Comparison of ENCODE assay signal across 24 cellular contexts in genomic region chr12:109212460-109213115, GRCh38.
"Had no signal": no experiment of that assay in that cellular context is flagged by ENCODE, and none has a peak within 500 bp of the region (broad histone marks: within the 10 kb centered on the region; RNA-seq: fewer than 3 reads in every experiment).

No MANE protein-coding gene starts in this region.

- H3K9me3 ChIP-seq: colonic mucosa, esophagus squamous epithelium, gastroesophageal sphincter, heart left ventricle, lower lobe of right lung, mucosa of descending colon had no signal

- H3K4me1 ChIP-seq: colonic mucosa, esophagus squamous epithelium, gastroesophageal sphincter, heart left ventricle, lower lobe of right lung had no signal

- DNase-seq: colonic mucosa; cortex of kidney; effector CD8-positive, alpha-beta T cell; effector memory CD8-positive, alpha-beta T cell; endodermal cell; erythroblast; esophagus squamous epithelium; foreskin fibroblast; foreskin melanocyte; heart left ventricle; hypothalamus; immature natural killer cell; islet precursor cell; kidney; kidney glomerular epithelial cell; left colon; left ventricle myocardium superior; lower lobe of right lung; mesenchymal stem cell; mucosa of descending colon had no signal

- FAIRE-seq: endometrium, kidney had no signal

- H3K27me3 ChIP-seq: colonic mucosa, esophagus squamous epithelium, gastroesophageal sphincter, heart left ventricle, hepatocyte had no signal

- H3K36me3 ChIP-seq: colonic mucosa had no signal

- H3K4me3 ChIP-seq: colonic mucosa, esophagus squamous epithelium, gastroesophageal sphincter, heart left ventricle, hepatocyte, lower lobe of right lung, mucosa of descending colon had no signal

- H3K27ac ChIP-seq: colonic mucosa, epithelial cell of prostate, esophagus squamous epithelium, heart left ventricle, hepatocyte, lower lobe of right lung had no signal
